ENCODE assay signal across 8 cellular contexts in genomic region chr3:46981932-46982471, GRCh38. TPM values are rescaled to one million over a fixed set of nuclear protein-coding genes. Genes with fewer than 3 reads are reported as not detected.
A peak's percentile ranks its signal among the peaks of the same experiment; 100 is the strongest.
DNase-seq lines count a peak whose midpoint lies in the region; ATAC-seq and TF ChIP-seq lines count a peak whose summit lies in the region.

No MANE protein-coding gene starts in this region.

- TF ChIP-seq CTCF in thyroid gland (IDR thresholded peaks at IDR 0.05) (no peak), omental fat pad (IDR thresholded peaks at IDR 0.05) (no peak)

- 67 to 70% methylated on average over 3 of the region's 5 CpGs for WGBS in thyroid gland, 2 donors

- POLR2A ChIA-PET in activated CD4-positive, alpha-beta T cell treated with anti-CD3 and anti-CD28 coated beads for 36 hours (lab: Charles Lee): interaction anchor here (0.6 to 2.7 kb wide), 4 partner anchors 10 to 54 kb away, joined by 3 to 12 read pairs (median 4); no protein-coding TSS in a partner anchor

- in situ Hi-C loops in T47D (cut with HindIII; ENCODE audit: low pct_unique_long_range_greater_than_20kb, low sequenced_read_pairs): no loop called here

- no peaks in the 10 kb centered on the region for H3K27me3 ChIP-seq in thyroid gland

- peak overlapping the region in 2 of 3 donors; percentile 6 to 43 for H3K27ac ChIP-seq in thyroid gland

- H3K9me3 Mint-ChIP-seq in activated CD4-positive, alpha-beta T cell treated with anti-CD3 and anti-CD28 coated beads for 36 hours (ENCODE audit: low read depth): no peaks in the 10 kb centered on the region

- peak overlapping the region in 1 of 3 donors; percentile 10 for H3K4me3 ChIP-seq in thyroid gland (replicated peaks in 1 of 3)

- intact Hi-C loops in activated CD4-positive, alpha-beta T cell treated with anti-CD3 and anti-CD28 coated beads for 36 hours (cut with DNase I, micrococcal nuclease): no loop called here
- intact Hi-C loops in left colon (cut with DNase I, micrococcal nuclease) (no loop called here), thyroid gland (cut with DNase I) (no loop called here)

- H3K9me3 ChIP-seq in thyroid gland: no peaks in the 10 kb centered on the region

- TF ChIP-seq POLR2A in thyroid gland (IDR thresholded peaks at IDR 0.05): no peak

- H3K4me1 ChIP-seq in thyroid gland: peaks cover 16 to 35% of the 10 kb centered on the region in 2 donors

- CTCF ChIA-PET in activated CD4-positive, alpha-beta T cell treated with anti-CD3 and anti-CD28 coated beads for 36 hours (lab: Charles Lee): interaction anchor here (1.3 kb wide), 1 partner anchor 58 kb away, joined by 4 read pairs; no protein-coding TSS in a partner anchor

- H3K4me3 Mint-ChIP-seq in activated CD4-positive, alpha-beta T cell treated with anti-CD3 and anti-CD28 coated beads for 36 hours: peak overlapping the region; percentile 26

- ATAC-seq in activated CD4-positive, alpha-beta T cell treated with anti-CD3 and anti-CD28 coated beads for 36 hours: no peak
- peak; percentile 35 for ATAC-seq in left colon
- no peak for ATAC-seq in omental fat pad (ENCODE audit: low FRiP score)

- peak; percentile 6 for DNase-seq in activated CD4-positive, alpha-beta T cell treated with anti-CD3 and anti-CD28 coated beads for 36 hours
- DNase-seq in activated CD4-positive, alpha-beta T cell treated with anti-CD3 and anti-CD28 coated beads for 4 hours: no peak
- peak; percentile 68 to 92 for DNase-seq in T47D (ENCODE audit: low read depth in 1 of 2, low spot score in 1 of 2)
- peak; percentile 65 to 73 for DNase-seq in left colon
- DNase-seq in thyroid gland: no peak
- DNase-seq in MV-4-11 (lab: John Stamatoyannopoulos, UW): no peak
- DNase-seq in HK-2 (ENCODE audit: unreplicated experiment): no peak
- no peak for DNase-seq in omental fat pad (ENCODE audit: low spot score)

- no peak overlapping the region for H3K27ac Mint-ChIP-seq in activated CD4-positive, alpha-beta T cell treated with anti-CD3 and anti-CD28 coated beads for 36 hours

- H3K27me3 Mint-ChIP-seq in activated CD4-positive, alpha-beta T cell treated with anti-CD3 and anti-CD28 coated beads for 36 hours: no peaks in the 10 kb centered on the region

- peaks cover 63% of the 10 kb centered on the region for H3K4me1 Mint-ChIP-seq in activated CD4-positive, alpha-beta T cell treated with anti-CD3 and anti-CD28 coated beads for 36 hours

- no peaks in the 10 kb centered on the region for H3K36me3 Mint-ChIP-seq in activated CD4-positive, alpha-beta T cell treated with anti-CD3 and anti-CD28 coated beads for 36 hours (ENCODE audit: low read depth)

- H3K36me3 ChIP-seq in thyroid gland: no peaks in the 10 kb centered on the region

RNA-seq across cellular contexts. Expression of gene NBEAL2, which starts 2.5 kb away (rescaled TPM):
- 10 to 100 TPM; 83.4 to 84.9 TPM for total RNA-seq in activated CD4-positive, alpha-beta T cell treated with anti-CD3 and anti-CD28 coated beads for 36 hours
- total RNA-seq in left colon (10 to 100 TPM; 51.4 to 98.1 TPM), thyroid gland (10 to 100 TPM; 19.4 to 38.6 (median 27.5) TPM), omental fat pad (100 to 1,000 TPM in 1 of 4 donors, 10 to 100 TPM in 3; 17.4 to 113 (median 33.6) TPM)

RNA-seq across cellular contexts. Expression of gene CCDC12, which starts 5.5 kb away (rescaled TPM):
- total RNA-seq in activated CD4-positive, alpha-beta T cell treated with anti-CD3 and anti-CD28 coated beads for 36 hours: 10 to 100 TPM; 45.4 to 47.8 TPM
- 10 to 100 TPM; 40.0 to 54.4 TPM for total RNA-seq in left colon
- total RNA-seq in thyroid gland: 10 to 100 TPM; 43.2 to 60.6 (median 51.8) TPM
- total RNA-seq in omental fat pad: 10 to 100 TPM; 30.8 to 61.5 (median 45.4) TPM

Comparison
In these comparisons a context has a peak if more than half of its experiments do, and no peak if none do; other contexts are left out.
1. DNase-seq: peak in activated CD4-positive, alpha-beta T cell treated with anti-CD3 and anti-CD28 coated beads for 36 hours (single experiment), T47D (2 of 2) and left colon (2 of 2); none in activated CD4-positive, alpha-beta T cell treated with anti-CD3 and anti-CD28 coated beads for 4 hours (0 of 2), thyroid gland (0 of 2), MV-4-11 (single experiment), HK-2 (single experiment) and omental fat pad (single experiment).